1 cellular context compared by ENCODE assay signal in the genomic region with DNA sequence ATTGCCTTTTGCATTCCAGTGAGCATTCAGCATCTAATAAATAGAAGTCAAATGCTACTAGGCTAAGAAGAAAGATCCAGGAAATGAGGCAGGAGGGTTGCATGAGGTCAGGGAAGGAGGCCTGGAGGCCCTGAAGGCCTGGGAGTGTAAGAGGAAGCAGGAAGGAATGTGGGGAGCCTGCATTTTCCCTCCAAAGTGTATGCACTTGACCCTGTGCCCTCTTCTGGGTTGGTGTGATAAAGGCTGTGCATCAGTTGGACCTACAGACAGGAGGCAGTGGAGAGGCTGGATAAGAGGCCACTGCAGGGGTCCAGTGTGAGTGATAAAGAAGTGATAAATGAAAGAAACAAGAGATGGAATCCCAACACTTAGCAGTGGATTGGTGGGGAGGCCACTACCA.
TF ChIP-seq lines count a peak whose summit lies in the region.

No MANE protein-coding gene starts in this region.

TF ChIP-seq in GM23338, 12 proteins besides CTCF, POLR2A, EP300 and RAD21 (continued from another document):
- TF ChIP-seq, protein P1, sequence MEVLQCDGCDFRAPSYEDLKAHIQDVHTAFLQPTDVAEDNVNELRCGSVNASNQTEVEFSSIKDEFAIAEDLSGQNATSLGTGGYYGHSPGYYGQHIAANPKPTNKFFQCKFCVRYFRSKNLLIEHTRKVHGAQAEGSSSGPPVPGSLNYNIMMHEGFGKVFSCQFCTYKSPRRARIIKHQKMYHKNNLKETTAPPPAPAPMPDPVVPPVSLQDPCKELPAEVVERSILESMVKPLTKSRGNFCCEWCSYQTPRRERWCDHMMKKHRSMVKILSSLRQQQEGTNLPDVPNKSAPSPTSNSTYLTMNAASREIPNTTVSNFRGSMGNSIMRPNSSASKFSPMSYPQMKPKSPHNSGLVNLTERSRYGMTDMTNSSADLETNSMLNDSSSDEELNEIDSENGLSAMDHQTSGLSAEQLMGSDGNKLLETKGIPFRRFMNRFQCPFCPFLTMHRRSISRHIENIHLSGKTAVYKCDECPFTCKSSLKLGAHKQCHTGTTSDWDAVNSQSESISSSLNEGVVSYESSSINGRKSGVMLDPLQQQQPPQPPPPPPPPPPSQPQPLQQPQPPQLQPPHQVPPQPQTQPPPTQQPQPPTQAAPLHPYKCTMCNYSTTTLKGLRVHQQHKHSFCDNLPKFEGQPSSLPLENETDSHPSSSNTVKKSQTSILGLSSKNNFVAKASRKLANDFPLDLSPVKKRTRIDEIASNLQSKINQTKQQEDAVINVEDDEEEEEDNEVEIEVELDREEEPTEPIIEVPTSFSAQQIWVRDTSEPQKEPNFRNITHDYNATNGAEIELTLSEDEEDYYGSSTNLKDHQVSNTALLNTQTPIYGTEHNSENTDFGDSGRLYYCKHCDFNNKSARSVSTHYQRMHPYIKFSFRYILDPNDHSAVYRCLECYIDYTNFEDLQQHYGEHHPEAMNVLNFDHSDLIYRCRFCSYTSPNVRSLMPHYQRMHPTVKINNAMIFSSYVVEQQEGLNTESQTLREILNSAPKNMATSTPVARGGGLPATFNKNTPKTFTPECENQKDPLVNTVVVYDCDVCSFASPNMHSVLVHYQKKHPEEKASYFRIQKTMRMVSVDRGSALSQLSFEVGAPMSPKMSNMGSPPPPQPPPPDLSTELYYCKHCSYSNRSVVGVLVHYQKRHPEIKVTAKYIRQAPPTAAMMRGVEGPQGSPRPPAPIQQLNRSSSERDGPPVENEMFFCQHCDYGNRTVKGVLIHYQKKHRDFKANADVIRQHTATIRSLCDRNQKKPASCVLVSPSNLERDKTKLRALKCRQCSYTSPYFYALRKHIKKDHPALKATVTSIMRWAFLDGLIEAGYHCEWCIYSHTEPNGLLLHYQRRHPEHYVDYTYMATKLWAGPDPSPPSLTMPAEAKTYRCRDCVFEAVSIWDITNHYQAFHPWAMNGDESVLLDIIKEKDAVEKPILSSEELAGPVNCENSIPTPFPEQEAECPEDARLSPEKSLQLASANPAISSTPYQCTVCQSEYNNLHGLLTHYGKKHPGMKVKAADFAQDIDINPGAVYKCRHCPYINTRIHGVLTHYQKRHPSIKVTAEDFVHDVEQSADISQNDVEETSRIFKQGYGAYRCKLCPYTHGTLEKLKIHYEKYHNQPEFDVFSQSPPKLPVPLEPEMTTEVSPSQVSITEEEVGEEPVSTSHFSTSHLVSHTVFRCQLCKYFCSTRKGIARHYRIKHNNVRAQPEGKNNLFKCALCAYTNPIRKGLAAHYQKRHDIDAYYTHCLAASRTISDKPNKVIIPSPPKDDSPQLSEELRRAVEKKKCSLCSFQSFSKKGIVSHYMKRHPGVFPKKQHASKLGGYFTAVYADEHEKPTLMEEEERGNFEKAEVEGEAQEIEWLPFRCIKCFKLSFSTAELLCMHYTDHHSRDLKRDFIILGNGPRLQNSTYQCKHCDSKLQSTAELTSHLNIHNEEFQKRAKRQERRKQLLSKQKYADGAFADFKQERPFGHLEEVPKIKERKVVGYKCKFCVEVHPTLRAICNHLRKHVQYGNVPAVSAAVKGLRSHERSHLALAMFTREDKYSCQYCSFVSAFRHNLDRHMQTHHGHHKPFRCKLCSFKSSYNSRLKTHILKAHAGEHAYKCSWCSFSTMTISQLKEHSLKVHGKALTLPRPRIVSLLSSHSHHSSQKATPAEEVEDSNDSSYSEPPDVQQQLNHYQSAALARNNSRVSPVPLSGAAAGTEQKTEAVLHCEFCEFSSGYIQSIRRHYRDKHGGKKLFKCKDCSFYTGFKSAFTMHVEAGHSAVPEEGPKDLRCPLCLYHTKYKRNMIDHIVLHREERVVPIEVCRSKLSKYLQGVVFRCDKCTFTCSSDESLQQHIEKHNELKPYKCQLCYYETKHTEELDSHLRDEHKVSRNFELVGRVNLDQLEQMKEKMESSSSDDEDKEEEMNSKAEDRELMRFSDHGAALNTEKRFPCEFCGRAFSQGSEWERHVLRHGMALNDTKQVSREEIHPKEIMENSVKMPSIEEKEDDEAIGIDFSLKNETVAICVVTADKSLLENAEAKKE (CRISPR knock-in tag; IDR thresholded peaks at IDR 0.05), result no peak
- TF ChIP-seq, protein P2, sequence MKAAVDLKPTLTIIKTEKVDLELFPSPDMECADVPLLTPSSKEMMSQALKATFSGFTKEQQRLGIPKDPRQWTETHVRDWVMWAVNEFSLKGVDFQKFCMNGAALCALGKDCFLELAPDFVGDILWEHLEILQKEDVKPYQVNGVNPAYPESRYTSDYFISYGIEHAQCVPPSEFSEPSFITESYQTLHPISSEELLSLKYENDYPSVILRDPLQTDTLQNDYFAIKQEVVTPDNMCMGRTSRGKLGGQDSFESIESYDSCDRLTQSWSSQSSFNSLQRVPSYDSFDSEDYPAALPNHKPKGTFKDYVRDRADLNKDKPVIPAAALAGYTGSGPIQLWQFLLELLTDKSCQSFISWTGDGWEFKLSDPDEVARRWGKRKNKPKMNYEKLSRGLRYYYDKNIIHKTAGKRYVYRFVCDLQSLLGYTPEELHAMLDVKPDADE (IDR thresholded peaks at IDR 0.05), result no peak
- TF ChIP-seq JUNB (IDR thresholded peaks at IDR 0.05; ENCODE audit: unreplicated experiment) (no peak), ZNF331 (CRISPR knock-in tag; IDR thresholded peaks at IDR 0.05; ENCODE audit: low read depth) (no peak), POLR2AphosphoS5 (IDR thresholded peaks at IDR 0.05; ENCODE audit: low read depth) (no peak), STAT1 (IDR thresholded peaks at IDR 0.05; ENCODE audit: unreplicated experiment) (no peak), NANOG (IDR thresholded peaks at IDR 0.05; ENCODE audit: borderline replicate concordance) (no peak), EZH2 (IDR thresholded peaks at IDR 0.05; ENCODE audit: low read depth, unreplicated experiment) (no peak), ZNF114 (CRISPR knock-in tag; IDR thresholded peaks at IDR 0.05) (no peak)
- TF ChIP-seq, protein P3, sequence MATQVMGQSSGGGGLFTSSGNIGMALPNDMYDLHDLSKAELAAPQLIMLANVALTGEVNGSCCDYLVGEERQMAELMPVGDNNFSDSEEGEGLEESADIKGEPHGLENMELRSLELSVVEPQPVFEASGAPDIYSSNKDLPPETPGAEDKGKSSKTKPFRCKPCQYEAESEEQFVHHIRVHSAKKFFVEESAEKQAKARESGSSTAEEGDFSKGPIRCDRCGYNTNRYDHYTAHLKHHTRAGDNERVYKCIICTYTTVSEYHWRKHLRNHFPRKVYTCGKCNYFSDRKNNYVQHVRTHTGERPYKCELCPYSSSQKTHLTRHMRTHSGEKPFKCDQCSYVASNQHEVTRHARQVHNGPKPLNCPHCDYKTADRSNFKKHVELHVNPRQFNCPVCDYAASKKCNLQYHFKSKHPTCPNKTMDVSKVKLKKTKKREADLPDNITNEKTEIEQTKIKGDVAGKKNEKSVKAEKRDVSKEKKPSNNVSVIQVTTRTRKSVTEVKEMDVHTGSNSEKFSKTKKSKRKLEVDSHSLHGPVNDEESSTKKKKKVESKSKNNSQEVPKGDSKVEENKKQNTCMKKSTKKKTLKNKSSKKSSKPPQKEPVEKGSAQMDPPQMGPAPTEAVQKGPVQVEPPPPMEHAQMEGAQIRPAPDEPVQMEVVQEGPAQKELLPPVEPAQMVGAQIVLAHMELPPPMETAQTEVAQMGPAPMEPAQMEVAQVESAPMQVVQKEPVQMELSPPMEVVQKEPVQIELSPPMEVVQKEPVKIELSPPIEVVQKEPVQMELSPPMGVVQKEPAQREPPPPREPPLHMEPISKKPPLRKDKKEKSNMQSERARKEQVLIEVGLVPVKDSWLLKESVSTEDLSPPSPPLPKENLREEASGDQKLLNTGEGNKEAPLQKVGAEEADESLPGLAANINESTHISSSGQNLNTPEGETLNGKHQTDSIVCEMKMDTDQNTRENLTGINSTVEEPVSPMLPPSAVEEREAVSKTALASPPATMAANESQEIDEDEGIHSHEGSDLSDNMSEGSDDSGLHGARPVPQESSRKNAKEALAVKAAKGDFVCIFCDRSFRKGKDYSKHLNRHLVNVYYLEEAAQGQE (IDR thresholded peaks at IDR 0.05; ENCODE audit: unreplicated experiment), result no peak
